Comparison of ENCODE assay signal across 1 cellular context in genomic region chr6:111256646-111257045, GRCh38.
TF ChIP-seq lines count a peak whose summit lies in the region.

No MANE protein-coding gene starts in this region.

TF ChIP-seq in SK-N-SH, 30 proteins besides CTCF, POLR2A, EP300 and RAD21 (continued from another document):
- TF ChIP-seq SIN3A (IDR thresholded peaks at IDR 0.05; ENCODE audit: borderline replicate concordance, low read depth, low read length) (no peak), MEF2A (IDR thresholded peaks at IDR 0.05; ENCODE audit: borderline replicate concordance, low read depth) (no peak), IRF3 (IDR thresholded peaks at IDR 0.05; ENCODE audit: low read depth, low read length) (no peak), RXRA (IDR thresholded peaks at IDR 0.05; ENCODE audit: borderline replicate concordance, low read depth) (no peak), GABPA (IDR thresholded peaks at IDR 0.05; ENCODE audit: low read depth) (no peak), EZH2phosphoT487 (IDR thresholded peaks at IDR 0.05; ENCODE audit: borderline replicate concordance, low read depth) (no peak), YY1 (IDR thresholded peaks at IDR 0.05; ENCODE audit: low read depth) (no peak), ELF1 (IDR thresholded peaks at IDR 0.05) (no peak), RCOR1 (IDR thresholded peaks at IDR 0.05; ENCODE audit: low read length) (no peak), SMC3 (IDR thresholded peaks at IDR 0.05; ENCODE audit: low read depth, low read length) (no peak), MXI1 (IDR thresholded peaks at IDR 0.05; ENCODE audit: low read depth, low read length) (no peak), ZBTB33 (IDR thresholded peaks at IDR 0.05; ENCODE audit: borderline replicate concordance, low read depth) (no peak)
TF ChIP-seq in SK-N-SH: peak in this region for 0.
